1 cellular context compared by ENCODE assay signal in genomic region chr11:69639843-69640242, GRCh38.
TF ChIP-seq lines count a peak whose summit lies in the region.

No MANE protein-coding gene starts in this region.

TF ChIP-seq in HCT116, 20 proteins besides CTCF, POLR2A, EP300 and RAD21:
- TF ChIP-seq REST (IDR thresholded peaks at IDR 0.05; ENCODE audit: low read depth): no peak
- no peak for TF ChIP-seq POLR2AphosphoS5 (IDR thresholded peaks at IDR 0.05; ENCODE audit: low read depth, low read length)
- no peak for TF ChIP-seq SIN3A (IDR thresholded peaks at IDR 0.05; ENCODE audit: low read depth)
- TF ChIP-seq ZFX (IDR thresholded peaks at IDR 0.05): no peak
- no peak for TF ChIP-seq CEBPB (IDR thresholded peaks at IDR 0.05; ENCODE audit: low read depth)
- no peak for TF ChIP-seq ELF1 (IDR thresholded peaks at IDR 0.05; ENCODE audit: borderline replicate concordance, low read depth)
- TF ChIP-seq, protein P1, sequence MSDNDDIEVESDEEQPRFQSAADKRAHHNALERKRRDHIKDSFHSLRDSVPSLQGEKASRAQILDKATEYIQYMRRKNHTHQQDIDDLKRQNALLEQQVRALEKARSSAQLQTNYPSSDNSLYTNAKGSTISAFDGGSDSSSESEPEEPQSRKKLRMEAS (IDR thresholded peaks at IDR 0.05): no peak
- no peak for TF ChIP-seq CBX3 (IDR thresholded peaks at IDR 0.05; ENCODE audit: low read depth)
- no peak for TF ChIP-seq FOSL1 (IDR thresholded peaks at IDR 0.05; ENCODE audit: low read depth)
- TF ChIP-seq, protein P2, sequence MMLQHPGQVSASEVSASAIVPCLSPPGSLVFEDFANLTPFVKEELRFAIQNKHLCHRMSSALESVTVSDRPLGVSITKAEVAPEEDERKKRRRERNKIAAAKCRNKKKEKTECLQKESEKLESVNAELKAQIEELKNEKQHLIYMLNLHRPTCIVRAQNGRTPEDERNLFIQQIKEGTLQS (IDR thresholded peaks at IDR 0.05): no peak
- TF ChIP-seq JUND (IDR thresholded peaks at IDR 0.05): no peak
TF ChIP-seq in HCT116: peak in this region for 0.
